8 cellular contexts compared by ENCODE assay signal in the genomic region with DNA sequence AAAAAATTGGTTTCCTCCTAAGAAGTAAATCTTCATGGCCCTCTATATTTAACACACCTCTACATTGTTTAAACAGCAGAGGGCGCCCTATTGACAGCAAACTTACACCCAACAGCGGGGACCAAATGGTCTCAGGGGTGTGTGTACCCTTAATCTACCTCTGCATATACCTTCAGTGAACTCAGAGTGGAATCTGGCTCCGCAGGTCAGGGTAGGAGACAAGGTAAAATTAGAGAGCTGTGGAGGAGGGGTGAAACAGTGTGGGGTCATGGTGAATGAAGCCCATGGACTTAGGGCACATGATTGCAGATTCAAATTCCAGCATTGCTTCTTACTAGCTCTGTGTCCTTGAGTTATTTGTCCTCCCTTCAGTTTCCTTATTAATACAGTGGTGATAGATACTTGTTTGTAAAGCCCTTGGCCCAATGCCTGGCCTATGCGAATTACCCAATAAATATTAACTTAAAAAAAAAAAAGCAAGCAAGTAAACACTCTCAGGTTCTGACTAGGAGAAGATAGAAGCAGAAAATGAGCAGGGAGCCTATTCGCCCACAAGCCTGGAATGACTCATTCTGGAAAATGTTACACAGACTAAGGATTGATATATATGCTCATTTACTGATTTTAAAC.
DNase-seq lines count a peak whose midpoint lies in the region; ATAC-seq and TF ChIP-seq lines count a peak whose summit lies in the region.

No MANE protein-coding gene starts in this region.

- no peaks in the 10 kb centered on the region for H3K36me3 ChIP-seq in OCI-LY3 (replicated peaks; ENCODE audit: low read depth, low read length)
- H3K36me3 ChIP-seq in upper lobe of left lung: no peaks in the 10 kb centered on the region
- no peaks in the 10 kb centered on the region for H3K36me3 ChIP-seq in suprapubic skin

- DNase-seq in EH (ENCODE audit: low read depth) (peak; percentile 13), foreskin keratinocyte (peak in 1 of 2 donors; percentile 15), upper lobe of left lung (no peak), amniotic stem cell (lab: John Stamatoyannopoulos, UW) (no peak), suprapubic skin (ENCODE audit: low spot score in 2 of 2) (no peak)
- no peak for DNase-seq in NK-92 treated with Interleukin-12 subunit alpha and Interleukin-12 subunit beta, amount 100 ng/mL, for 24 hours (lab: John Stamatoyannopoulos, UW)

- no peaks in the 10 kb centered on the region for H3K79me2 ChIP-seq in OCI-LY3 (ENCODE audit: low read length)

- ATAC-seq in HG03103 (IDR thresholded peaks at IDR 0.05; ENCODE audit: low read depth, unreplicated experiment): peak; percentile 59
- peak; percentile 25 for ATAC-seq in foreskin keratinocyte
- peak; percentile 17 to 55 for ATAC-seq in upper lobe of left lung (ENCODE audit: low FRiP score in 2 of 2)

- no peaks in the 10 kb centered on the region for H3K9me3 ChIP-seq in OCI-LY3 (ENCODE audit: insufficient read depth, low read length)
- no peaks in the 10 kb centered on the region for H3K9me3 ChIP-seq in upper lobe of left lung
- no peaks in the 10 kb centered on the region for H3K9me3 ChIP-seq in suprapubic skin

- H4K20me1 ChIP-seq in OCI-LY3 (ENCODE audit: insufficient read depth, low read length): no peaks in the 10 kb centered on the region

- H3K27ac ChIP-seq in OCI-LY3 (ENCODE audit: low read length) (no peak overlapping the region), foreskin keratinocyte (no peak overlapping the region), upper lobe of left lung (no peak overlapping the region), suprapubic skin (no peak overlapping the region)

- TF ChIP-seq EP300 in upper lobe of left lung (IDR thresholded peaks at IDR 0.05): no peak
- TF ChIP-seq EP300 in suprapubic skin (IDR thresholded peaks at IDR 0.05): no peak

- H2AFZ ChIP-seq in OCI-LY3 (ENCODE audit: low read depth, low read length): peak overlapping the region; percentile 69; the same call in 1 of the 2 replicates

- WGBS in upper lobe of left lung, 2 donors: 24 to 26% methylated on average over 5 of the region's 5 CpGs
- WGBS in suprapubic skin: 24% methylated on average over 5 of the region's 5 CpGs

- TF ChIP-seq POLR2A in upper lobe of left lung (IDR thresholded peaks at IDR 0.05) (no peak), suprapubic skin (IDR thresholded peaks at IDR 0.05) (no peak)

- no peak overlapping the region for H3K4me2 ChIP-seq in OCI-LY3 (ENCODE audit: low read length)

- no peaks in the 10 kb centered on the region for H3K27me3 ChIP-seq in OCI-LY3 (ENCODE audit: low read depth, low read length)
- H3K27me3 ChIP-seq in foreskin keratinocyte: no peaks in the 10 kb centered on the region
- no peaks in the 10 kb centered on the region for H3K27me3 ChIP-seq in upper lobe of left lung
- no peaks in the 10 kb centered on the region for H3K27me3 ChIP-seq in suprapubic skin

- no peak overlapping the region for H3K9ac ChIP-seq in OCI-LY3 (ENCODE audit: low read length)

- H3K4me3 ChIP-seq in OCI-LY3 (ENCODE audit: low read length): no peak overlapping the region
- H3K4me3 ChIP-seq in upper lobe of left lung: no peak overlapping the region
- no peak overlapping the region for H3K4me3 ChIP-seq in suprapubic skin

- TF ChIP-seq CTCF in OCI-LY3 (IDR thresholded peaks at IDR 0.05; ENCODE audit: low read depth, low read length) (peak; percentile 77), foreskin keratinocyte (conservative IDR thresholded peaks at IDR 0.05) (peak; percentile 55), upper lobe of left lung (IDR thresholded peaks at IDR 0.05) (peak in 5 of 6 experiments; percentile 9 to 30 (median 18)), suprapubic skin (IDR thresholded peaks at IDR 0.05) (no peak)

- no peaks in the 10 kb centered on the region for H3K4me1 ChIP-seq in OCI-LY3 (ENCODE audit: low read length)
- no peaks in the 10 kb centered on the region for H3K4me1 ChIP-seq in foreskin keratinocyte
- no peaks in the 10 kb centered on the region for H3K4me1 ChIP-seq in upper lobe of left lung
- no peaks in the 10 kb centered on the region for H3K4me1 ChIP-seq in suprapubic skin

Comparison
In these comparisons a context has a peak if more than half of its experiments do, and no peak if none do; other contexts are left out.
1. CTCF ChIP-seq: peak in OCI-LY3 (single experiment), foreskin keratinocyte (single experiment) and upper lobe of left lung (5 of 6); none in suprapubic skin (0 of 2).
2. Peak in every context shown above with its lines, with median percentiles within 50 percentile points of each other: ATAC-seq.